Comparison of ENCODE assay signal across 8 cellular contexts in the genomic region with DNA sequence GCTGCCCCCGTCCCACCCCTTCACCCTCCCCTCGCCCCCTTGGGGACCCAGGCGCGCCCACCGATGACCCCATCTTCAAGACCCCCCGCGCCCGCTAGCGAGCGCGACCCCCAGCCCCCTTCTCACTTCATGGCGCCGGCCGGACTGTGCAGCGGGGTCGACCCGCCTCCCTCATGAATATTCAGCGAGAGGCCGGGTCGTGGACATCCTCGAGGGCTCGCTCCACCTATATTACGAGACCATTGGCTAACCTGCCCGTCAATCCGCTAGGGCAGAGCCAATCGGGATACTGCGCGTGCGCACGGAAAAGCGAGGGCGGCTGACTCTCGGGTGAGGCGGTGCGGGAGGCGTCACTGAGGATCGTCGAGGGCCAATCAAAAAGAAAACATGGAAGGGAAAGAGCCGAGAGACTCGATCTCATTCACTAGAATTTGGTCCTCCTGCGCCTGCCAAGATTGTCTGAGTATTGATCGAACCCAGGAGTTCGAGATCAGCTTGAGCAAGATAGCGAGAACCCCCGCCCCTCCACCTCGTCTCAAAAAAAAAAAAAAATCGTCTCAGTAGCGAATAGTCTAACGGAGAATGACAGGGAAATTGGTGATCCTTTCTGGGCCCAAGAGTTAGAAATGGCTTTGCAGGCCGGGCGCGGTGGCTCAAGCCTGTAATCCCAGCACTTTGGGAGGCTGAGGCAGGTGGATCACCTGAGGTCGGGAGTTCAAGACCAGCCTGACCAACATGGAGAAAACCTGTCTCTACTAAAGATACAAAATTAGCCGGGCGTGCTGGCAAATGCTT. TPM values are rescaled to one million over a fixed set of nuclear protein-coding genes. Genes with fewer than 3 reads are reported as not detected.
DNase-seq lines count a peak whose midpoint lies in the region; ATAC-seq and TF ChIP-seq lines count a peak whose summit lies in the region.

A gene (minus strand): TSS at position 164 of the 795 bp plus-strand sequence. CDS start 33 bp downstream, at position 131.

- intact Hi-C loops in transverse colon (cut with DNase I; ENCODE audit: low total_unique reads) = no loop called here

- peak; percentile 96 for ATAC-seq in HG02759 (IDR thresholded peaks at IDR 0.05; ENCODE audit: unreplicated experiment)
- peak; percentile 99 for ATAC-seq in activated naive CD8-positive, alpha-beta T cell treated with anti-CD3 and anti-CD28 coated beads, Interleukin-2, amount 50 U/mL, for 24 hours

- TF ChIP-seq CTCF in GM12864 (IDR thresholded peaks at IDR 0.05; ENCODE audit: low read depth, low read length, missing control alignments) (no peak), cardiac muscle cell (IDR thresholded peaks at IDR 0.05; ENCODE audit: low read depth, low read length) (no peak), parathyroid adenoma (IDR thresholded peaks at IDR 0.05) (no peak), transverse colon (IDR thresholded peaks at IDR 0.05) (no peak)

- 0 to 3% methylated on average over 13 to 54 of the region's 55 CpGs for WGBS in transverse colon (ENCODE audit: low coverage in 1 of 2), 2 donors

- H2AFZ ChIP-seq in parathyroid adenoma = peak within 1 kb of the TSS; percentile 95

- peak; percentile 97 for DNase-seq in GM12864 (ENCODE audit: low read depth)
- peak; percentile 78 for DNase-seq in NCI-H1417 treated with DMSO at 0.1 percent for 48 hours (lab: John Stamatoyannopoulos, UW)
- peak; percentile 99 for DNase-seq in SW480 (ENCODE audit: low spot score)
- peak; percentile 100 for DNase-seq in activated naive CD8-positive, alpha-beta T cell treated with anti-CD3 and anti-CD28 coated beads, Interleukin-2, amount 50 U/mL, for 24 hours
- peak; percentile 98 to 99 for DNase-seq in cardiac muscle cell (ENCODE audit: low read depth in 1 of 2, low spot score in 1 of 2)
- peak; percentile 99 for DNase-seq in transverse colon

- H3K4me3 ChIP-seq in GM12864 (ENCODE audit: low read depth, low read length) (peak within 1 kb of the TSS; percentile 63), cardiac muscle cell (peak within 1 kb of the TSS; percentile 61), parathyroid adenoma (ENCODE audit: low read depth, low read length) (peak within 1 kb of the TSS; percentile 76), transverse colon (peak within 1 kb of the TSS; percentile 81 to 99 (median 91))

- no peak within 1 kb of the TSS for H3K9ac ChIP-seq in parathyroid adenoma

- peaks cover 5% of the 10 kb centered on the region for H3K36me3 Mint-ChIP-seq in activated naive CD8-positive, alpha-beta T cell treated with anti-CD3 and anti-CD28 coated beads, Interleukin-2, amount 50 U/mL, for 24 hours (ENCODE audit: low read depth)

- peaks cover 2% of the 10 kb centered on the region for H3K79me2 ChIP-seq in parathyroid adenoma

- no peaks in the 10 kb centered on the region for H3K9me3 Mint-ChIP-seq in activated naive CD8-positive, alpha-beta T cell treated with anti-CD3 and anti-CD28 coated beads, Interleukin-2, amount 50 U/mL, for 24 hours

- H3K4me1 Mint-ChIP-seq in activated naive CD8-positive, alpha-beta T cell treated with anti-CD3 and anti-CD28 coated beads, Interleukin-2, amount 50 U/mL, for 24 hours = peaks cover 21% of the 10 kb centered on the region

- H3K27me3 Mint-ChIP-seq in activated naive CD8-positive, alpha-beta T cell treated with anti-CD3 and anti-CD28 coated beads, Interleukin-2, amount 50 U/mL, for 24 hours = peaks cover 1% of the 10 kb centered on the region

- H3K27ac Mint-ChIP-seq in activated naive CD8-positive, alpha-beta T cell treated with anti-CD3 and anti-CD28 coated beads, Interleukin-2, amount 50 U/mL, for 24 hours = peak within 1 kb of the TSS; percentile 93

- H3K36me3 ChIP-seq in cardiac muscle cell = no peaks in the 10 kb centered on the region
- H3K36me3 ChIP-seq in parathyroid adenoma (ENCODE audit: control insufficient read depth, insufficient read depth, low read length) = no peaks in the 10 kb centered on the region
- no peaks in the 10 kb centered on the region for H3K36me3 ChIP-seq in transverse colon

- in situ Hi-C loops in transverse colon (cut with MboI; ENCODE audit: low pct_ligation_motif_present in 1 of 4, low pct_unique_long_range_greater_than_20kb in 1 of 4, low sequenced_read_pairs in 3 of 4) = no loop called here

- no peak for TF ChIP-seq EP300 in transverse colon (IDR thresholded peaks at IDR 0.05; ENCODE audit: low read depth)

- H3K4me2 ChIP-seq in parathyroid adenoma (ENCODE audit: low read length) = peak within 1 kb of the TSS; percentile 88

- H3K27ac ChIP-seq in cardiac muscle cell (peak within 1 kb of the TSS; percentile 80), parathyroid adenoma (peak within 1 kb of the TSS; percentile 44), transverse colon (peak within 1 kb of the TSS; percentile 83 to 87 (median 84))

- H3K9me3 ChIP-seq in cardiac muscle cell (ENCODE audit: low read depth) (no peaks in the 10 kb centered on the region), parathyroid adenoma (ENCODE audit: control insufficient read depth, low read length) (no peaks in the 10 kb centered on the region), transverse colon (no peaks in the 10 kb centered on the region)

- peak within 1 kb of the TSS; percentile 86 for H3K4me3 Mint-ChIP-seq in activated naive CD8-positive, alpha-beta T cell treated with anti-CD3 and anti-CD28 coated beads, Interleukin-2, amount 50 U/mL, for 24 hours

- H3K4me1 ChIP-seq in cardiac muscle cell (ENCODE audit: low read depth) (no peaks in the 10 kb centered on the region), parathyroid adenoma (no peaks in the 10 kb centered on the region), transverse colon (peaks cover 0 to 15% (median 7%) of the 10 kb centered on the region in 4 donors)

- TF ChIP-seq POLR2A in transverse colon (IDR thresholded peaks at IDR 0.05) = peak; percentile 13

- H3K27me3 ChIP-seq in cardiac muscle cell (no peaks in the 10 kb centered on the region), parathyroid adenoma (ENCODE audit: control insufficient read depth, insufficient read depth, low read length) (no peaks in the 10 kb centered on the region), transverse colon (no peaks in the 10 kb centered on the region)

RNA-seq across cellular contexts. Expression of the gene that starts here (rescaled TPM):
- total RNA-seq in cardiac muscle cell = 45.4 and 69.1 TPM in 2 replicates
- 19.2 and 28.2 TPM in 2 replicates for polyA plus RNA-seq in cardiac muscle cell
- total RNA-seq in transverse colon = 10 to 100 TPM in 1 of 4 donors, 1 to 10 TPM in 3; 3.0 to 46.2 (median 9.2) TPM

Comparison
In these comparisons a context has a peak if more than half of its experiments do, and no peak if none do; other contexts are left out.
1. Peak in every context shown above with its lines: DNase-seq, ATAC-seq, H3K4me3 ChIP-seq and H3K27ac ChIP-seq.